Comparison of ENCODE assay signal across 27 cellular contexts in the genomic region with DNA sequence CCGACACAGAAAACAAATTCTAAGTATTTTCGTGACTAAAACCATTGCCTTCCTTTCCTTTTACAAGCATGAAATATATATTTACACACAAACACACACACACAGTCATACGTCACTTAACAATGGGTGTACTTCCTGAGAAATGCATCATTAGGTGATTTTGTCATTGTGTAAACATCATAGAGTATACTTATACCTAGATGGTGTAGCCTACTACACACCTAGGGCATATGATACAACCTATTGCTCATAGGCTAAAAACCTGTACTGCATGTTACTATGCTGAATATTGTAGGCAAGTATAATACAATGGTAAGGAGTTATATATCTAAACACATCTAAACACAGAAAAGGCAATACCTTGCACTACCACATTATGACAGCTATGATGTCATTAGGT. TPM values are rescaled to one million over a fixed set of nuclear protein-coding genes. Genes with fewer than 3 reads are reported as not detected.
"Had no signal": no experiment of that assay in that cellular context is flagged by ENCODE, and none has a peak within 500 bp of the region (broad histone marks: within the 10 kb centered on the region; RNA-seq: fewer than 3 reads in every experiment).

No MANE protein-coding gene starts in this region.

- ATAC-seq: gastrocnemius medialis; left lobe of liver; natural killer cell; psoas muscle; right cardiac atrium; stimulated activated naive CD8-positive, alpha-beta T cell treated with anti-CD3 and anti-CD28 coated beads, Interleukin-15, Interleukin-2, amounts not matched to agents 100 U/mL and 50 U/mL, for 24 hours had no signal

- DNase-seq: effector CD8-positive, alpha-beta T cell; endodermal cell; erythroblast; gastrocnemius medialis; head of caudate nucleus; natural killer cell; occipital lobe; ovary; posterior cingulate gyrus; psoas muscle; right cardiac atrium; spleen; stimulated activated CD4-positive, alpha-beta T cell treated with anti-CD3 and anti-CD28 coated beads, Interleukin-4, amount 100 ng/mL, for 4 hours; stimulated activated naive CD8-positive, alpha-beta T cell treated with anti-CD3 and anti-CD28 coated beads, Interleukin-15, Interleukin-2, amounts not matched to agents 100 U/mL and 50 U/mL, for 24 hours; substantia nigra; testis; tibial artery; upper lobe of left lung had no signal

- H3K9me3 ChIP-seq: gastrocnemius medialis, ovary, psoas muscle, spleen, testis, tibial artery, upper lobe of left lung had no signal

- H3K36me3 ChIP-seq: gastrocnemius medialis, ovary, spleen, tibial artery, upper lobe of left lung had no signal

- H3K4me3 ChIP-seq: gastrocnemius medialis, lung, ovary, psoas muscle, skin epidermis, spleen, testis, tibial artery, upper lobe of left lung had no signal

- H3K4me1 ChIP-seq: gastrocnemius medialis, psoas muscle, spleen, testis, tibial artery, upper lobe of left lung had no signal

- H3K27me3 ChIP-seq: gastrocnemius medialis, ovary, spleen, testis, tibial artery, upper lobe of left lung had no signal

- FAIRE-seq: colon, keratinocyte, urothelium cell line had no signal

- H3K27ac ChIP-seq: gastrocnemius medialis, ovary, psoas muscle, skin epidermis, spleen, testis, tibial artery, upper lobe of left lung had no signal

RNA-seq across cellular contexts. Expression of a gene that starts 28.6 kb away (rescaled TPM):
- total RNA-seq: gastrocnemius medialis, glomerular endothelial cell, left lobe of liver, mononuclear cell, natural killer cell, psoas muscle, right cardiac atrium had no signal
- polyA plus RNA-seq: keratinocyte, neural cell, psoas muscle, right cardiac atrium, spleen had no signal
